14 cellular contexts compared by ENCODE assay signal in the genomic region with DNA sequence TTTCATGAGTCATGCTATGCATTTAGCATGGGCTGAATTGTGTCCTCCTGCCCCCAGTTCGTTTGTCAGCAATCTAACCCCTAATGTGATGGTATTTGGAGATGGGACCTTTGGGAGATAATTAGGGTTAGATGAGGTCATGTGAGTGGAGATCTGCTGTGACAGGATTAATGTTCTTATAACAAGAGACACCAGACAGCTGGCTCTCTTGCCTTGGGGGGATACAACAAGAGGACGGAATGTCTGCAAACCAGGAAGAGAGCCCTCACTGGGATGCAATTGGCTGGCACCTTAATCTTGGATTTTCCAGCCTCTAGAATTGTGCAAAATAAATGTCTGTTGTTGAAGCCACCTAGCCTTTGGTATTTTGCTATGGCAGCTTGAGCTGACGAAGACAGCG.
DNase-seq lines count a peak whose midpoint lies in the region; ATAC-seq and TF ChIP-seq lines count a peak whose summit lies in the region.
"Had no signal": no experiment of that assay in that cellular context is flagged by ENCODE, and none has a peak within 500 bp of the region (broad histone marks: within the 10 kb centered on the region; RNA-seq: fewer than 3 reads in every experiment).

No MANE protein-coding gene starts in this region.

- no peak for ATAC-seq in RWPE2 (ENCODE audit: low read depth)
- no peak for ATAC-seq in GM18870 (IDR thresholded peaks at IDR 0.05; ENCODE audit: unreplicated experiment)
- ATAC-seq: CD8-positive, alpha-beta T cell had no signal

- TF ChIP-seq CTCF in RWPE2 (IDR thresholded peaks at IDR 0.05; ENCODE audit: poor library complexity, severe bottlenecking) = no peak
- TF ChIP-seq CTCF in type B pancreatic cell (conservative IDR thresholded peaks at IDR 0.05) = no peak

- peaks cover 7% of the 10 kb centered on the region for H3K27me3 Mint-ChIP-seq in type B pancreatic cell

- peak overlapping the region; percentile 37 for H3K27ac Mint-ChIP-seq in type B pancreatic cell
- H3K27ac Mint-ChIP-seq: CD14-positive monocyte; CD8-positive, alpha-beta T cell; IgD-negative memory B cell had no signal

- no peak overlapping the region for H3K27ac ChIP-seq in RWPE2 (ENCODE audit: poor library complexity, severe bottlenecking)
- H3K27ac ChIP-seq: KMS-11 had no signal

- no peak overlapping the region for H3K4me3 ChIP-seq in RWPE2 (ENCODE audit: severe bottlenecking)

- peaks cover 24% of the 10 kb centered on the region for H3K4me1 Mint-ChIP-seq in type B pancreatic cell (ENCODE audit: unreplicated experiment)
- H3K4me1 Mint-ChIP-seq: CD14-positive monocyte had no signal

- H3K4me3 Mint-ChIP-seq in type B pancreatic cell = no peak overlapping the region
- H3K4me3 Mint-ChIP-seq: CD14-positive monocyte; CD8-positive, alpha-beta T cell; H9; IgD-negative memory B cell had no signal

- no peaks in the 10 kb centered on the region for H3K36me3 ChIP-seq in RWPE2 (ENCODE audit: low read depth)

- peaks cover 4% of the 10 kb centered on the region for H3K9me3 Mint-ChIP-seq in type B pancreatic cell
- H3K9me3 Mint-ChIP-seq: CD8-positive, alpha-beta T cell; H9 had no signal

- DNase-seq in ELF-1 (ENCODE audit: low read depth, low spot score) = peak; percentile 28
- DNase-seq in RWPE2 (ENCODE audit: low spot score) = peak; percentile 1
- DNase-seq in islet precursor cell = peak; percentile 47
- DNase-seq in type B pancreatic cell (ENCODE audit: extremely low spot score, unreplicated experiment) = no peak
- DNase-seq in dermis blood vessel endothelial cell = no peak
- no peak for DNase-seq in activated effector memory CD4-positive, alpha-beta T cell treated with Interleukin-2 at 50 U/mL for 16 hours
- DNase-seq: CD8-positive, alpha-beta T cell; COR-L47; GOT3; H9 had no signal

- H3K9me3 ChIP-seq in RWPE2 (ENCODE audit: severe bottlenecking) = no peaks in the 10 kb centered on the region

- H3K36me3 Mint-ChIP-seq in type B pancreatic cell = no peaks in the 10 kb centered on the region
- H3K36me3 Mint-ChIP-seq: CD14-positive monocyte; CD8-positive, alpha-beta T cell had no signal

- H3K4me1 ChIP-seq in RWPE2 (ENCODE audit: insufficient read depth, poor library complexity, severe bottlenecking) = no peaks in the 10 kb centered on the region

- peaks cover 13% of the 10 kb centered on the region for H3K27me3 ChIP-seq in RWPE2 (ENCODE audit: insufficient read depth, poor library complexity, severe bottlenecking)

Comparison
In these comparisons a context has a peak if more than half of its experiments do, and no peak if none do; other contexts are left out.
1. DNase-seq: peak in ELF-1 (single experiment), RWPE2 (single experiment) and islet precursor cell (single experiment); none in type B pancreatic cell (single experiment), dermis blood vessel endothelial cell (single experiment) and activated effector memory CD4-positive, alpha-beta T cell treated with Interleukin-2 at 50 U/mL for 16 hours (single experiment).